In genomic region chr1:246725191-246725590, GRCh38 we compare ENCODE assay signal across 9 cellular contexts. TPM values are rescaled to one million over a fixed set of nuclear protein-coding genes. Genes with fewer than 3 reads are reported as not detected.
DNase-seq lines count a peak whose midpoint lies in the region; ATAC-seq and TF ChIP-seq lines count a peak whose summit lies in the region.
"Had no signal": no experiment of that assay in that cellular context is flagged by ENCODE, and none has a peak within 500 bp of the region (broad histone marks: within the 10 kb centered on the region; RNA-seq: fewer than 3 reads in every experiment).

No MANE protein-coding gene starts in this region.

- TF ChIP-seq POLR2A in body of pancreas (IDR thresholded peaks at IDR 0.05), result no peak

- H3K4me3 ChIP-seq in HAP-1 (peak overlapping the region; percentile 60), SU-DHL-6 (ENCODE audit: insufficient read depth, low read length, poor library complexity, severe bottlenecking) (peak overlapping the region; percentile 66), foreskin fibroblast (ENCODE audit: low read depth in 1 of 2, low read length in 2 of 2) (peak overlapping the region; percentile 68 to 79), skin epidermis (peak overlapping the region in 4 of 7 experiments; percentile 58 to 91 (median 76)), body of pancreas (no peak overlapping the region)

- peak overlapping the region; percentile 63 for H3K9ac ChIP-seq in SU-DHL-6 (ENCODE audit: low read length)

- H3K9me2 ChIP-seq in SU-DHL-6 (replicated peaks; ENCODE audit: insufficient read depth, low read length), result no peaks in the 10 kb centered on the region

- H2AFZ ChIP-seq in SU-DHL-6 (ENCODE audit: low read depth, low read length, severe bottlenecking), result peak overlapping the region; percentile 98

- H3K27ac ChIP-seq in SU-DHL-6 (ENCODE audit: low read depth, low read length) (no peak overlapping the region), skin epidermis (peak overlapping the region in 10 of 21 experiments; percentile 59 to 93 (median 82)), RWPE1 (no peak overlapping the region), body of pancreas (peak overlapping the region in 2 of 4 donors; percentile 79 to 85)

- H3K79me2 ChIP-seq in SU-DHL-6 (ENCODE audit: insufficient read depth, low read length), result no peaks in the 10 kb centered on the region

- no peaks in the 10 kb centered on the region for H3K27me3 ChIP-seq in HAP-1 (ENCODE audit: low read depth)
- no peaks in the 10 kb centered on the region for H3K27me3 ChIP-seq in SU-DHL-6 (ENCODE audit: low read length)
- H3K27me3 ChIP-seq in body of pancreas, result no peaks in the 10 kb centered on the region

- DNase-seq in HAP-1 (ENCODE audit: low spot score in 2 of 2) (no peak), foreskin fibroblast (no peak), RWPE1 (ENCODE audit: low spot score) (no peak), body of pancreas (no peak)
- DNase-seq: activated naive CD4-positive, alpha-beta T cell had no signal

- H3K9me3 ChIP-seq in HAP-1 (peaks cover 4% of the 10 kb centered on the region), SU-DHL-6 (ENCODE audit: insufficient read depth, low read length) (0 out of 2 replicates have a peak, but pooled peaks cover 3% of the 10 kb centered on the region), body of pancreas (no peaks in the 10 kb centered on the region)

- H3K4me2 ChIP-seq in SU-DHL-6 (ENCODE audit: low read depth, low read length, poor library complexity, severe bottlenecking), result peak overlapping the region; percentile 62

- WGBS in body of pancreas, 2 donors, result 37 to 44% methylated on average over 9 of the region's 9 CpGs

- peaks cover 3% of the 10 kb centered on the region; the same call in 1 of the 2 replicates for H3F3A ChIP-seq in SU-DHL-6 (ENCODE audit: insufficient read depth)

- H3K4me1 ChIP-seq in HAP-1 (peaks cover 11% of the 10 kb centered on the region; the same call in 1 of the 2 replicates), body of pancreas (peaks cover 24% of the 10 kb centered on the region)

- peaks cover 19% of the 10 kb centered on the region for H3K36me3 ChIP-seq in HAP-1 (replicated peaks)
- H3K36me3 ChIP-seq in SU-DHL-6 (ENCODE audit: low read length), result 0 out of 2 replicates have a peak, but pooled peaks cover 3% of the 10 kb centered on the region
- H3K36me3 ChIP-seq in body of pancreas (replicated peaks in 1 of 2; ENCODE audit: insufficient read depth in 1 of 2, low read depth in 2 of 2), result peaks cover 0 to 7% of the 10 kb centered on the region in 2 donors

- CTCF ChIA-PET in RWPE1 (lab: Yijun Ruan, JAX), result interaction anchor here (0.6 kb wide), 1 partner anchor 25 kb away, joined by 3 read pairs; no protein-coding TSS in a partner anchor

- H4K20me1 ChIP-seq in SU-DHL-6 (ENCODE audit: low read depth, low read length), result no peaks in the 10 kb centered on the region

- TF ChIP-seq CTCF in SU-DHL-6 (IDR thresholded peaks at IDR 0.05; ENCODE audit: insufficient read depth, low read length, poor library complexity, severe bottlenecking), result no peak
- TF ChIP-seq CTCF in foreskin fibroblast (IDR thresholded peaks at IDR 0.05; ENCODE audit: low read depth, low read length), result no peak
- no peak for TF ChIP-seq CTCF in RWPE1 (conservative IDR thresholded peaks at IDR 0.05; ENCODE audit: low read depth)
- TF ChIP-seq CTCF in body of pancreas (IDR thresholded peaks at IDR 0.05), result no peak

- intact Hi-C loops in body of pancreas (cut with DNase I), result no loop called here

- no peak for ATAC-seq in HG03135 (IDR thresholded peaks at IDR 0.05; ENCODE audit: unreplicated experiment)
- no peak for ATAC-seq in HG03378 (IDR thresholded peaks at IDR 0.05; ENCODE audit: unreplicated experiment)
- ATAC-seq in body of pancreas, result no peak

- in situ Hi-C loops in HAP-1 (cut with MboI; ENCODE audit: low sequenced_read_pairs), result no loop called here

- POLR2A ChIA-PET in RWPE1 (lab: Yijun Ruan, JAX; ENCODE audit: low non-redundant PET), result no interaction called here

RNA-seq across cellular contexts. Expression of gene SCCPDH, which starts 1.0 kb away (rescaled TPM):
- 10 to 100 TPM in 1 of 2 donors, 1 to 10 TPM in 1; 9.9 to 15.0 TPM for total RNA-seq in body of pancreas

Comparison
In these comparisons a context has a peak if more than half of its experiments do, and no peak if none do; other contexts are left out.
1. H3K4me3 ChIP-seq: peak in HAP-1 (single experiment), SU-DHL-6 (single experiment), foreskin fibroblast (2 of 2) and skin epidermis (4 of 7); none in body of pancreas (0 of 2).